Comparison of ENCODE assay signal across 1 cellular context in the genomic region with DNA sequence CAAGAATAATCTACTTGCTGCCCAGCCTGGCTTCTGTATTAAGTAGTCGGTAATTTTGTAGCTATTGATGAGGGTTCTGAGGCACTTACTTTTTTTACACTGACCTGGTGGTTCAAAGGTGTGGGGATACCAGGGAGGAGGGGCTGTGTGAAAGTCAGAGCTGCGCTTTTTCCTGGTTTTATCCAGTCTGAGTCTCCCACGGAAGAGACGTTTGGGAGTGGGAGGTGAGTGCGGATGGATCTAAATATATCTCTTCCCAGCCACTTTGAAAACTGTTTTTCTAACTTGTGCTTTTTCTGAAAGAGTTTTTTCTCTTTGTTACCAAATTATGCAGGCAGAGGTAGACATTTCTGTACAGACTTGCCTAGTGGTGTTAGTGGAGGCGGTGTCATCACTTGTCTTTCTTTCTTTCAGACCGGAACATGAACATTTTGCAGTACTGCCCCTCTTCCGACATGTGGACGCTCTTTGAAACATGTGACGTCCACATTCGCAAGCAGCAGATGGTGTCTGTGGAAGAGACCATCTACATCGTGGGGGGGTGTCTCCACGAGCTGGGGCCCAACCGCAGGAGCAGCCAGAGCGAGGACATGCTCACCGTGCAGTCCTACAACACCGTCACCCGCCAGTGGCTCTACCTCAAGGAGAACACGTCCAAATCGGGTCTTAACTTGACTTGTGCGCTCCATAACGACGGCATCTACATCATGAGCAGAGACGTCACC.
A peak's percentile ranks its signal among the peaks of the same experiment; 100 is the strongest.
TF ChIP-seq lines count a peak whose summit lies in the region.

No MANE protein-coding gene starts in this region.

TF ChIP-seq in K562, 482 proteins besides CTCF, POLR2A, EP300 and RAD21:
- TF ChIP-seq CBFA2T3 (IDR thresholded peaks at IDR 0.05) (no peak), ZNF507 (tag; conservative IDR thresholded peaks at IDR 0.05) (no peak)
- TF ChIP-seq, protein P1, sequence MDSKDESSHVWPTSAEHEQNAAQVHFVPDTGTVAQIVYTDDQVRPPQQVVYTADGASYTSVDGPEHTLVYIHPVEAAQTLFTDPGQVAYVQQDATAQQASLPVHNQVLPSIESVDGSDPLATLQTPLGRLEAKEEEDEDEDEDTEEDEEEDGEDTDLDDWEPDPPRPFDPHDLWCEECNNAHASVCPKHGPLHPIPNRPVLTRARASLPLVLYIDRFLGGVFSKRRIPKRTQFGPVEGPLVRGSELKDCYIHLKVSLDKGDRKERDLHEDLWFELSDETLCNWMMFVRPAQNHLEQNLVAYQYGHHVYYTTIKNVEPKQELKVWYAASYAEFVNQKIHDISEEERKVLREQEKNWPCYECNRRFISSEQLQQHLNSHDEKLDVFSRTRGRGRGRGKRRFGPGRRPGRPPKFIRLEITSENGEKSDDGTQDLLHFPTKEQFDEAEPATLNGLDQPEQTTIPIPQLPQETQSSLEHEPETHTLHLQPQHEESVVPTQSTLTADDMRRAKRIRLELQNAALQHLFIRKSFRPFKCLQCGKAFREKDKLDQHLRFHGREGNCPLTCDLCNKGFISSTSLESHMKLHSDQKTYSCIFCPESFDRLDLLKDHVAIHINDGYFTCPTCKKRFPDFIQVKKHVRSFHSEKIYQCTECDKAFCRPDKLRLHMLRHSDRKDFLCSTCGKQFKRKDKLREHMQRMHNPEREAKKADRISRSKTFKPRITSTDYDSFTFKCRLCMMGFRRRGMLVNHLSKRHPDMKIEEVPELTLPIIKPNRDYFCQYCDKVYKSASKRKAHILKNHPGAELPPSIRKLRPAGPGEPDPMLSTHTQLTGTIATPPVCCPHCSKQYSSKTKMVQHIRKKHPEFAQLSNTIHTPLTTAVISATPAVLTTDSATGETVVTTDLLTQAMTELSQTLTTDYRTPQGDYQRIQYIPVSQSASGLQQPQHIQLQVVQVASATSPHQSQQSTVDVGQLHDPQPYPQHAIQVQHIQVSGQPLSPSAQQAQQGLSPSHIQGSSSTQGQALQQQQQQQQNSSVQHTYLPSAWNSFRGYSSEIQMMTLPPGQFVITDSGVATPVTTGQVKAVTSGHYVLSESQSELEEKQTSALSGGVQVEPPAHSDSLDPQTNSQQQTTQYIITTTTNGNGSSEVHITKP (IDR thresholded peaks at IDR 0.05; ENCODE audit: partially characterized antibody): peak; percentile 80
- TF ChIP-seq, protein P2, sequence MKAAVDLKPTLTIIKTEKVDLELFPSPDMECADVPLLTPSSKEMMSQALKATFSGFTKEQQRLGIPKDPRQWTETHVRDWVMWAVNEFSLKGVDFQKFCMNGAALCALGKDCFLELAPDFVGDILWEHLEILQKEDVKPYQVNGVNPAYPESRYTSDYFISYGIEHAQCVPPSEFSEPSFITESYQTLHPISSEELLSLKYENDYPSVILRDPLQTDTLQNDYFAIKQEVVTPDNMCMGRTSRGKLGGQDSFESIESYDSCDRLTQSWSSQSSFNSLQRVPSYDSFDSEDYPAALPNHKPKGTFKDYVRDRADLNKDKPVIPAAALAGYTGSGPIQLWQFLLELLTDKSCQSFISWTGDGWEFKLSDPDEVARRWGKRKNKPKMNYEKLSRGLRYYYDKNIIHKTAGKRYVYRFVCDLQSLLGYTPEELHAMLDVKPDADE (conservative IDR thresholded peaks at IDR 0.05; ENCODE audit: control insufficient read depth, low read depth, low read length): no peak
TF ChIP-seq in K562: peak in this region for 1.
